Comparison of ENCODE assay signal across 29 cellular contexts in the genomic region with DNA sequence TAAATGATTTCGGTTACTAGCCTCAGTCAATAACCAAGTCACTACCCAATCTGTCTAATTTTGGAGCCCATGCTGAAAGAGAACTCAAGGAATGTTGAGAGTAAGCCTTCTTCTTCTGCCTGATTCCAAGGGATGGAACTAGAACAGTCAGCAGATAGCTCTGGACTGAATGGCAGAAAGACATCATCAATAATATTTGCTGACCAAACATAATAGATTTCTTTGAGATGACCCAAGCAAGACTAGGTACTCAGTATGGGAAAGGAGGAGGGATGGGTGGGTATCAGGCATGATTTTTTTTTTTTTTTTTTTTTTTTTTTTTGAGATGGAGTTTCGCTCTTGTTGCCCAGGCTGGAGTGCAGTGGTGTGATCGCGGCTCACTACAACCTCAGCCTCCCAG.
"Had no signal": no experiment of that assay in that cellular context is flagged by ENCODE, and none has a peak within 500 bp of the region (broad histone marks: within the 10 kb centered on the region; RNA-seq: fewer than 3 reads in every experiment).

No MANE protein-coding gene starts in this region.

- H3K9me3 ChIP-seq: colonic mucosa, esophagus muscularis mucosa, esophagus squamous epithelium, gastrocnemius medialis, gastroesophageal sphincter, heart left ventricle had no signal

- H3K27ac ChIP-seq: colonic mucosa, coronary artery, dorsolateral prefrontal cortex, epithelial cell of prostate, esophagus muscularis mucosa, esophagus squamous epithelium, foreskin keratinocyte, gastrocnemius medialis, gastroesophageal sphincter, heart left ventricle, heart right ventricle, hepatocyte had no signal

- DNase-seq: colonic mucosa; cortex of kidney; dermis blood vessel endothelial cell; dorsolateral prefrontal cortex; effector CD4-positive, alpha-beta T cell; effector CD8-positive, alpha-beta T cell; effector memory CD4-positive, alpha-beta T cell; effector memory CD8-positive, alpha-beta T cell; endodermal cell; erythroblast; esophagus squamous epithelium; foreskin fibroblast; foreskin keratinocyte; foreskin melanocyte; gastrocnemius medialis; glutamatergic neuron; heart left ventricle; heart right ventricle had no signal

- H3K4me2 ChIP-seq: hepatocyte had no signal

- H3K4me3 ChIP-seq: colonic mucosa, coronary artery, dorsolateral prefrontal cortex, esophagus muscularis mucosa, esophagus squamous epithelium, gastrocnemius medialis, gastroesophageal sphincter, heart left ventricle, heart right ventricle, hepatocyte had no signal

- H3K4me1 Mint-ChIP-seq: endodermal cell had no signal

- H3K4me1 ChIP-seq: colonic mucosa, esophagus muscularis mucosa, esophagus squamous epithelium, foreskin keratinocyte, gastrocnemius medialis, gastroesophageal sphincter, heart left ventricle, heart right ventricle had no signal

- FAIRE-seq: colon, endometrium, endothelial cell of umbilical vein, frontal cortex had no signal

- ATAC-seq: effector memory CD8-positive, alpha-beta T cell; esophagus mucosa; foreskin keratinocyte; gastrocnemius medialis; gastroesophageal sphincter; heart left ventricle; heart right ventricle had no signal

- H3K27ac Mint-ChIP-seq: dendritic cell treated with granulocyte-macrophage colony-stimulating factor and Interleukin-4, amounts not matched to agents 40 ng/mL and 50 ng/mL, for 4 days; effector memory CD8-positive, alpha-beta T cell; endodermal cell had no signal

- H3K36me3 ChIP-seq: colonic mucosa, esophagus muscularis mucosa, esophagus squamous epithelium, gastrocnemius medialis, gastroesophageal sphincter, heart left ventricle, heart right ventricle had no signal

- H3K27me3 ChIP-seq: colonic mucosa, dorsolateral prefrontal cortex, esophagus muscularis mucosa, esophagus squamous epithelium, foreskin keratinocyte, gastrocnemius medialis, gastroesophageal sphincter, heart left ventricle, heart right ventricle, hepatocyte had no signal

- H3K4me3 Mint-ChIP-seq: dendritic cell treated with granulocyte-macrophage colony-stimulating factor and Interleukin-4, amounts not matched to agents 40 ng/mL and 50 ng/mL, for 4 days; effector memory CD8-positive, alpha-beta T cell; endodermal cell had no signal

- H3K79me2 ChIP-seq: hepatocyte had no signal

- H2AFZ ChIP-seq: hepatocyte had no signal

- H3K27me3 Mint-ChIP-seq: dendritic cell treated with granulocyte-macrophage colony-stimulating factor and Interleukin-4, amounts not matched to agents 40 ng/mL and 50 ng/mL, for 4 days; effector memory CD8-positive, alpha-beta T cell had no signal
